In genomic region chr3:120450261-120450913, GRCh38 we compare ENCODE assay signal across 8 cellular contexts. TPM values are rescaled to one million over a fixed set of nuclear protein-coding genes. Genes with fewer than 3 reads are reported as not detected.
DNase-seq lines count a peak whose midpoint lies in the region; ATAC-seq and TF ChIP-seq lines count a peak whose summit lies in the region.

No MANE protein-coding gene starts in this region.

- H3K9me3 Mint-ChIP-seq in neural crest cell, result peaks cover 3% of the 10 kb centered on the region

- DNase-seq in COLO668 (lab: John Stamatoyannopoulos, UW; ENCODE audit: unreplicated experiment) (peak; percentile 32), fibroblast of pulmonary artery (ENCODE audit: low read depth) (peak; percentile 44), neural crest cell (ENCODE audit: low read depth, low spot score) (peak; percentile 32), A172 (ENCODE audit: low spot score) (no peak), NCI-H446 treated with DMSO at 0.1 percent for 48 hours (lab: John Stamatoyannopoulos, UW) (no peak)
- DNase-seq in activated CD4-positive, alpha-beta T cell treated with anti-CD3 and anti-CD28 coated beads, Interleukin-2, amount 50 U/mL, for 48 hours, result peak; percentile 17 to 19

- H3K4me3 Mint-ChIP-seq in neural crest cell, result peak overlapping the region; percentile 95

- peak overlapping the region; percentile 94 for H3K4me3 ChIP-seq in fibroblast of pulmonary artery (replicated peaks; ENCODE audit: low read depth, low read length)

- TF ChIP-seq CTCF in fibroblast of pulmonary artery (IDR thresholded peaks at IDR 0.05; ENCODE audit: low read length, missing control alignments), result no peak
- no peak for TF ChIP-seq CTCF in neural crest cell (conservative IDR thresholded peaks at IDR 0.05)

- peak overlapping the region; percentile 91 for H3K27ac Mint-ChIP-seq in neural crest cell (ENCODE audit: unreplicated experiment)

- H3K36me3 Mint-ChIP-seq in neural crest cell (ENCODE audit: low read depth), result peaks cover 2% of the 10 kb centered on the region

- peaks cover 39% of the 10 kb centered on the region for H3K4me1 Mint-ChIP-seq in neural crest cell

- no peaks in the 10 kb centered on the region for H3K27me3 Mint-ChIP-seq in neural crest cell (ENCODE audit: low read depth)

- ATAC-seq in HG02759 (IDR thresholded peaks at IDR 0.05; ENCODE audit: unreplicated experiment), result peak; percentile 42
- ATAC-seq in GM21390 (IDR thresholded peaks at IDR 0.05; ENCODE audit: unreplicated experiment), result no peak

RNA-seq across cellular contexts. Expression of gene FSTL1, which starts 0.4 kb away (rescaled TPM):
- total RNA-seq in neural crest cell, result 180 and 199 TPM in 2 replicates
- 812 and 991 TPM in 2 replicates for total RNA-seq in A172 (2014; rRNA removed; shearing (Covaris generic))

Comparison
In these comparisons a context has a peak if more than half of its experiments do, and no peak if none do; other contexts are left out.
1. DNase-seq: peak in COLO668 (single experiment), activated CD4-positive, alpha-beta T cell treated with anti-CD3 and anti-CD28 coated beads, Interleukin-2, amount 50 U/mL, for 48 hours (2 of 2), fibroblast of pulmonary artery (single experiment) and neural crest cell (single experiment); none in A172 (single experiment) and NCI-H446 treated with DMSO at 0.1 percent for 48 hours (single experiment).